In genomic region chr2:212005077-212005671, GRCh38 we compare ENCODE assay signal across 1 cellular context.
TF ChIP-seq lines count a peak whose summit lies in the region.

No MANE protein-coding gene starts in this region.

TF ChIP-seq in GM23338, 12 proteins besides CTCF, POLR2A, EP300 and RAD21 (continued from another document):
- TF ChIP-seq, protein P1, sequence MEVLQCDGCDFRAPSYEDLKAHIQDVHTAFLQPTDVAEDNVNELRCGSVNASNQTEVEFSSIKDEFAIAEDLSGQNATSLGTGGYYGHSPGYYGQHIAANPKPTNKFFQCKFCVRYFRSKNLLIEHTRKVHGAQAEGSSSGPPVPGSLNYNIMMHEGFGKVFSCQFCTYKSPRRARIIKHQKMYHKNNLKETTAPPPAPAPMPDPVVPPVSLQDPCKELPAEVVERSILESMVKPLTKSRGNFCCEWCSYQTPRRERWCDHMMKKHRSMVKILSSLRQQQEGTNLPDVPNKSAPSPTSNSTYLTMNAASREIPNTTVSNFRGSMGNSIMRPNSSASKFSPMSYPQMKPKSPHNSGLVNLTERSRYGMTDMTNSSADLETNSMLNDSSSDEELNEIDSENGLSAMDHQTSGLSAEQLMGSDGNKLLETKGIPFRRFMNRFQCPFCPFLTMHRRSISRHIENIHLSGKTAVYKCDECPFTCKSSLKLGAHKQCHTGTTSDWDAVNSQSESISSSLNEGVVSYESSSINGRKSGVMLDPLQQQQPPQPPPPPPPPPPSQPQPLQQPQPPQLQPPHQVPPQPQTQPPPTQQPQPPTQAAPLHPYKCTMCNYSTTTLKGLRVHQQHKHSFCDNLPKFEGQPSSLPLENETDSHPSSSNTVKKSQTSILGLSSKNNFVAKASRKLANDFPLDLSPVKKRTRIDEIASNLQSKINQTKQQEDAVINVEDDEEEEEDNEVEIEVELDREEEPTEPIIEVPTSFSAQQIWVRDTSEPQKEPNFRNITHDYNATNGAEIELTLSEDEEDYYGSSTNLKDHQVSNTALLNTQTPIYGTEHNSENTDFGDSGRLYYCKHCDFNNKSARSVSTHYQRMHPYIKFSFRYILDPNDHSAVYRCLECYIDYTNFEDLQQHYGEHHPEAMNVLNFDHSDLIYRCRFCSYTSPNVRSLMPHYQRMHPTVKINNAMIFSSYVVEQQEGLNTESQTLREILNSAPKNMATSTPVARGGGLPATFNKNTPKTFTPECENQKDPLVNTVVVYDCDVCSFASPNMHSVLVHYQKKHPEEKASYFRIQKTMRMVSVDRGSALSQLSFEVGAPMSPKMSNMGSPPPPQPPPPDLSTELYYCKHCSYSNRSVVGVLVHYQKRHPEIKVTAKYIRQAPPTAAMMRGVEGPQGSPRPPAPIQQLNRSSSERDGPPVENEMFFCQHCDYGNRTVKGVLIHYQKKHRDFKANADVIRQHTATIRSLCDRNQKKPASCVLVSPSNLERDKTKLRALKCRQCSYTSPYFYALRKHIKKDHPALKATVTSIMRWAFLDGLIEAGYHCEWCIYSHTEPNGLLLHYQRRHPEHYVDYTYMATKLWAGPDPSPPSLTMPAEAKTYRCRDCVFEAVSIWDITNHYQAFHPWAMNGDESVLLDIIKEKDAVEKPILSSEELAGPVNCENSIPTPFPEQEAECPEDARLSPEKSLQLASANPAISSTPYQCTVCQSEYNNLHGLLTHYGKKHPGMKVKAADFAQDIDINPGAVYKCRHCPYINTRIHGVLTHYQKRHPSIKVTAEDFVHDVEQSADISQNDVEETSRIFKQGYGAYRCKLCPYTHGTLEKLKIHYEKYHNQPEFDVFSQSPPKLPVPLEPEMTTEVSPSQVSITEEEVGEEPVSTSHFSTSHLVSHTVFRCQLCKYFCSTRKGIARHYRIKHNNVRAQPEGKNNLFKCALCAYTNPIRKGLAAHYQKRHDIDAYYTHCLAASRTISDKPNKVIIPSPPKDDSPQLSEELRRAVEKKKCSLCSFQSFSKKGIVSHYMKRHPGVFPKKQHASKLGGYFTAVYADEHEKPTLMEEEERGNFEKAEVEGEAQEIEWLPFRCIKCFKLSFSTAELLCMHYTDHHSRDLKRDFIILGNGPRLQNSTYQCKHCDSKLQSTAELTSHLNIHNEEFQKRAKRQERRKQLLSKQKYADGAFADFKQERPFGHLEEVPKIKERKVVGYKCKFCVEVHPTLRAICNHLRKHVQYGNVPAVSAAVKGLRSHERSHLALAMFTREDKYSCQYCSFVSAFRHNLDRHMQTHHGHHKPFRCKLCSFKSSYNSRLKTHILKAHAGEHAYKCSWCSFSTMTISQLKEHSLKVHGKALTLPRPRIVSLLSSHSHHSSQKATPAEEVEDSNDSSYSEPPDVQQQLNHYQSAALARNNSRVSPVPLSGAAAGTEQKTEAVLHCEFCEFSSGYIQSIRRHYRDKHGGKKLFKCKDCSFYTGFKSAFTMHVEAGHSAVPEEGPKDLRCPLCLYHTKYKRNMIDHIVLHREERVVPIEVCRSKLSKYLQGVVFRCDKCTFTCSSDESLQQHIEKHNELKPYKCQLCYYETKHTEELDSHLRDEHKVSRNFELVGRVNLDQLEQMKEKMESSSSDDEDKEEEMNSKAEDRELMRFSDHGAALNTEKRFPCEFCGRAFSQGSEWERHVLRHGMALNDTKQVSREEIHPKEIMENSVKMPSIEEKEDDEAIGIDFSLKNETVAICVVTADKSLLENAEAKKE (CRISPR knock-in tag; IDR thresholded peaks at IDR 0.05) = no peak
- TF ChIP-seq EZH2phosphoT487 (IDR thresholded peaks at IDR 0.05; ENCODE audit: unreplicated experiment) (no peak), ZNF331 (CRISPR knock-in tag; IDR thresholded peaks at IDR 0.05; ENCODE audit: low read depth) (no peak), ZNF114 (CRISPR knock-in tag; IDR thresholded peaks at IDR 0.05) (no peak)
